ENCODE assay signal across 1 cellular context in genomic region chr2:229921892-229922448, GRCh38.
TF ChIP-seq lines count a peak whose summit lies in the region.

TRIP12 (minus strand) TSS chr2:229922009; CDS start chr2:229880079, 41,930 bp downstream.

TF ChIP-seq in HepG2, 621 proteins besides CTCF, POLR2A, EP300 and RAD21 (continued from another document and continues in another):
- TF ChIP-seq, protein P1, sequence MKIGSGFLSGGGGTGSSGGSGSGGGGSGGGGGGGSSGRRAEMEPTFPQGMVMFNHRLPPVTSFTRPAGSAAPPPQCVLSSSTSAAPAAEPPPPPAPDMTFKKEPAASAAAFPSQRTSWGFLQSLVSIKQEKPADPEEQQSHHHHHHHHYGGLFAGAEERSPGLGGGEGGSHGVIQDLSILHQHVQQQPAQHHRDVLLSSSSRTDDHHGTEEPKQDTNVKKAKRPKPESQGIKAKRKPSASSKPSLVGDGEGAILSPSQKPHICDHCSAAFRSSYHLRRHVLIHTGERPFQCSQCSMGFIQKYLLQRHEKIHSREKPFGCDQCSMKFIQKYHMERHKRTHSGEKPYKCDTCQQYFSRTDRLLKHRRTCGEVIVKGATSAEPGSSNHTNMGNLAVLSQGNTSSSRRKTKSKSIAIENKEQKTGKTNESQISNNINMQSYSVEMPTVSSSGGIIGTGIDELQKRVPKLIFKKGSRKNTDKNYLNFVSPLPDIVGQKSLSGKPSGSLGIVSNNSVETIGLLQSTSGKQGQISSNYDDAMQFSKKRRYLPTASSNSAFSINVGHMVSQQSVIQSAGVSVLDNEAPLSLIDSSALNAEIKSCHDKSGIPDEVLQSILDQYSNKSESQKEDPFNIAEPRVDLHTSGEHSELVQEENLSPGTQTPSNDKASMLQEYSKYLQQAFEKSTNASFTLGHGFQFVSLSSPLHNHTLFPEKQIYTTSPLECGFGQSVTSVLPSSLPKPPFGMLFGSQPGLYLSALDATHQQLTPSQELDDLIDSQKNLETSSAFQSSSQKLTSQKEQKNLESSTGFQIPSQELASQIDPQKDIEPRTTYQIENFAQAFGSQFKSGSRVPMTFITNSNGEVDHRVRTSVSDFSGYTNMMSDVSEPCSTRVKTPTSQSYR (CRISPR knock-in tag; IDR thresholded peaks at IDR 0.05; ENCODE audit: borderline replicate concordance): peak; percentile 85
- TF ChIP-seq, protein P2, sequence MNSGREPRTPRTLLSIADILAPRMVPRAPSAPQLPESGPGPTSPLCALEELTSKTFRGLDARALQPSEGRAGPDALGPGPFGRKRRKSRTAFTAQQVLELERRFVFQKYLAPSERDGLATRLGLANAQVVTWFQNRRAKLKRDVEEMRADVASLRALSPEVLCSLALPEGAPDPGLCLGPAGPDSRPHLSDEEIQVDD (CRISPR knock-in tag; IDR thresholded peaks at IDR 0.05; ENCODE audit: borderline replicate concordance): no peak
- TF ChIP-seq KLF13 (CRISPR knock-in tag; IDR thresholded peaks at IDR 0.05): peak; percentile 77; the same call in 1 of the 2 replicates
- peak; percentile 77; the same call in 1 of the 2 replicates for TF ChIP-seq MYC (CRISPR knock-in tag; IDR thresholded peaks at IDR 0.05; ENCODE audit: borderline replicate concordance)
- TF ChIP-seq GABPA (IDR thresholded peaks at IDR 0.05; ENCODE audit: low read depth, low read length): peak; percentile 58
- peak; percentile 86 for TF ChIP-seq GABPA (CRISPR knock-in tag; IDR thresholded peaks at IDR 0.05; ENCODE audit: low read depth)
- TF ChIP-seq, protein P3, sequence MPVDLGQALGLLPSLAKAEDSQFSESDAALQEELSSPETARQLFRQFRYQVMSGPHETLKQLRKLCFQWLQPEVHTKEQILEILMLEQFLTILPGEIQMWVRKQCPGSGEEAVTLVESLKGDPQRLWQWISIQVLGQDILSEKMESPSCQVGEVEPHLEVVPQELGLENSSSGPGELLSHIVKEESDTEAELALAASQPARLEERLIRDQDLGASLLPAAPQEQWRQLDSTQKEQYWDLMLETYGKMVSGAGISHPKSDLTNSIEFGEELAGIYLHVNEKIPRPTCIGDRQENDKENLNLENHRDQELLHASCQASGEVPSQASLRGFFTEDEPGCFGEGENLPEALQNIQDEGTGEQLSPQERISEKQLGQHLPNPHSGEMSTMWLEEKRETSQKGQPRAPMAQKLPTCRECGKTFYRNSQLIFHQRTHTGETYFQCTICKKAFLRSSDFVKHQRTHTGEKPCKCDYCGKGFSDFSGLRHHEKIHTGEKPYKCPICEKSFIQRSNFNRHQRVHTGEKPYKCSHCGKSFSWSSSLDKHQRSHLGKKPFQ (CRISPR knock-in tag; IDR thresholded peaks at IDR 0.05; ENCODE audit: insufficient replicate concordance): no peak
- TF ChIP-seq AGO2 (optimal IDR thresholded peaks at IDR 0.05; ENCODE audit: low read depth, low read length): no peak
- TF ChIP-seq KLF6 (CRISPR knock-in tag; IDR thresholded peaks at IDR 0.05): no peak; the same call in 1 of the 2 replicates
- TF ChIP-seq BRCA1 (CRISPR knock-in tag; IDR thresholded peaks at IDR 0.05): no peak
- TF ChIP-seq, protein P4, sequence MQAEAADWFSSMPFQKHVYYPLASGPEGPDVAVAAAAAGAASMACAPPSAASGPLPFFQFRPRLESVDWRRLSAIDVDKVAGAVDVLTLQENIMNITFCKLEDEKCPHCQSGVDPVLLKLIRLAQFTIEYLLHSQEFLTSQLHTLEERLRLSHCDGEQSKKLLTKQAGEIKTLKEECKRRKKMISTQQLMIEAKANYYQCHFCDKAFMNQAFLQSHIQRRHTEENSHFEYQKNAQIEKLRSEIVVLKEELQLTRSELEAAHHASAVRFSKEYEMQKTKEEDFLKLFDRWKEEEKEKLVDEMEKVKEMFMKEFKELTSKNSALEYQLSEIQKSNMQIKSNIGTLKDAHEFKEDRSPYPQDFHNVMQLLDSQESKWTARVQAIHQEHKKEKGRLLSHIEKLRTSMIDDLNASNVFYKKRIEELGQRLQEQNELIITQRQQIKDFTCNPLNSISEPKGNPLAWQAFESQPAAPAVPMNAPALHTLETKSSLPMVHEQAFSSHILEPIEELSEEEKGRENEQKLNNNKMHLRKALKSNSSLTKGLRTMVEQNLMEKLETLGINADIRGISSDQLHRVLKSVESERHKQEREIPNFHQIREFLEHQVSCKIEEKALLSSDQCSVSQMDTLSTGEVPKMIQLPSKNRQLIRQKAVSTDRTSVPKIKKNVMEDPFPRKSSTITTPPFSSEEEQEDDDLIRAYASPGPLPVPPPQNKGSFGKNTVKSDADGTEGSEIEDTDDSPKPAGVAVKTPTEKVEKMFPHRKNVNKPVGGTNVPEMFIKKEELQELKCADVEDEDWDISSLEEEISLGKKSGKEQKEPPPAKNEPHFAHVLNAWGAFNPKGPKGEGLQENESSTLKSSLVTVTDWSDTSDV (CRISPR knock-in tag; IDR thresholded peaks at IDR 0.05): no peak
- TF ChIP-seq, protein P5, sequence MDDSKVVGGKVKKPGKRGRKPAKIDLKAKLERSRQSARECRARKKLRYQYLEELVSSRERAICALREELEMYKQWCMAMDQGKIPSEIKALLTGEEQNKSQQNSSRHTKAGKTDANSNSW (CRISPR knock-in tag; IDR thresholded peaks at IDR 0.05; ENCODE audit: borderline replicate concordance): 0 out of 2 replicates have a peak, but pooled peaks have one; percentile 72
- TF ChIP-seq WIZ (CRISPR knock-in tag; IDR thresholded peaks at IDR 0.05): peak; percentile 93; the same call in 1 of the 2 replicates
- no peak for TF ChIP-seq ZSCAN9 (CRISPR knock-in tag; IDR thresholded peaks at IDR 0.05; ENCODE audit: borderline replicate concordance)
- TF ChIP-seq TP53 (CRISPR knock-in tag; conservative IDR thresholded peaks at IDR 0.05): 0 out of 2 replicates have a peak, but pooled peaks have one; percentile 46
- peak; percentile 71; the same call in 1 of the 2 replicates for TF ChIP-seq IRF2 (CRISPR knock-in tag; IDR thresholded peaks at IDR 0.05)
- TF ChIP-seq, protein P6, sequence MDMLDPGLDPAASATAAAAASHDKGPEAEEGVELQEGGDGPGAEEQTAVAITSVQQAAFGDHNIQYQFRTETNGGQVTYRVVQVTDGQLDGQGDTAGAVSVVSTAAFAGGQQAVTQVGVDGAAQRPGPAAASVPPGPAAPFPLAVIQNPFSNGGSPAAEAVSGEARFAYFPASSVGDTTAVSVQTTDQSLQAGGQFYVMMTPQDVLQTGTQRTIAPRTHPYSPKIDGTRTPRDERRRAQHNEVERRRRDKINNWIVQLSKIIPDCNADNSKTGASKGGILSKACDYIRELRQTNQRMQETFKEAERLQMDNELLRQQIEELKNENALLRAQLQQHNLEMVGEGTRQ (IDR thresholded peaks at IDR 0.05; ENCODE audit: low read depth, low read length): no peak
- TF ChIP-seq, protein P6 (CRISPR knock-in tag; IDR thresholded peaks at IDR 0.05; ENCODE audit: borderline replicate concordance): no peak
- TF ChIP-seq PPARG (CRISPR knock-in tag; conservative IDR thresholded peaks at IDR 0.05): no peak; the same call in 1 of the 2 replicates
- peak; percentile 84; the same call in 1 of the 2 replicates for TF ChIP-seq ZSCAN29 (CRISPR knock-in tag; conservative IDR thresholded peaks at IDR 0.05)
- TF ChIP-seq ZNF232 (CRISPR knock-in tag; IDR thresholded peaks at IDR 0.05; ENCODE audit: borderline replicate concordance): no peak
- TF ChIP-seq ZFP37 (CRISPR knock-in tag; IDR thresholded peaks at IDR 0.05; ENCODE audit: borderline replicate concordance): peak; percentile 42; the same call in 1 of the 2 replicates
- no peak for TF ChIP-seq PAF1 (CRISPR knock-in tag; IDR thresholded peaks at IDR 0.05)
- peak; percentile 61; the same call in 1 of the 2 replicates for TF ChIP-seq GMEB1 (CRISPR knock-in tag; IDR thresholded peaks at IDR 0.05; ENCODE audit: borderline replicate concordance)
- TF ChIP-seq, protein P7, sequence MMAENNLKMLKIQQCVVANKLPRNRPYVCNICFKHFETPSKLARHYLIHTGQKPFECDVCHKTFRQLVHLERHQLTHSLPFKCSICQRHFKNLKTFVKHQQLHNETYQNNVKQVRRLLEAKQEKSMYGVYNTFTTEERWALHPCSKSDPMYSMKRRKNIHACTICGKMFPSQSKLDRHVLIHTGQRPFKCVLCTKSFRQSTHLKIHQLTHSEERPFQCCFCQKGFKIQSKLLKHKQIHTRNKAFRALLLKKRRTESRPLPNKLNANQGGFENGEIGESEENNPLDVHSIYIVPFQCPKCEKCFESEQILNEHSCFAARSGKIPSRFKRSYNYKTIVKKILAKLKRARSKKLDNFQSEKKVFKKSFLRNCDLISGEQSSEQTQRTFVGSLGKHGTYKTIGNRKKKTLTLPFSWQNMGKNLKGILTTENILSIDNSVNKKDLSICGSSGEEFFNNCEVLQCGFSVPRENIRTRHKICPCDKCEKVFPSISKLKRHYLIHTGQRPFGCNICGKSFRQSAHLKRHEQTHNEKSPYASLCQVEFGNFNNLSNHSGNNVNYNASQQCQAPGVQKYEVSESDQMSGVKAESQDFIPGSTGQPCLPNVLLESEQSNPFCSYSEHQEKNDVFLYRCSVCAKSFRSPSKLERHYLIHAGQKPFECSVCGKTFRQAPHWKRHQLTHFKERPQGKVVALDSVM (CRISPR knock-in tag; IDR thresholded peaks at IDR 0.05): peak; percentile 74; the same call in 1 of the 2 replicates
- TF ChIP-seq ZNF512 (CRISPR knock-in tag; IDR thresholded peaks at IDR 0.05): no peak
- no peak for TF ChIP-seq PRDM10 (CRISPR knock-in tag; IDR thresholded peaks at IDR 0.05; ENCODE audit: low read depth)
- 0 out of 2 replicates have a peak, but pooled peaks have one; percentile 18 for TF ChIP-seq HDAC2 (CRISPR knock-in tag; IDR thresholded peaks at IDR 0.05)
- no peak for TF ChIP-seq NFIB (CRISPR knock-in tag; IDR thresholded peaks at IDR 0.05; ENCODE audit: borderline replicate concordance)
- 0 out of 2 replicates have a peak, but pooled peaks have one; percentile 61 for TF ChIP-seq KDM1A (CRISPR knock-in tag; IDR thresholded peaks at IDR 0.05)
- peak; percentile 64 for TF ChIP-seq CCDC6 (CRISPR knock-in tag; IDR thresholded peaks at IDR 0.05)
- TF ChIP-seq TCF12 (IDR thresholded peaks at IDR 0.05): no peak
- TF ChIP-seq TCF12 (CRISPR knock-in tag; IDR thresholded peaks at IDR 0.05): no peak; the same call in 1 of the 2 replicates
- TF ChIP-seq ZNF614 (CRISPR knock-in tag; IDR thresholded peaks at IDR 0.05; ENCODE audit: borderline replicate concordance): peak; percentile 18; the same call in 1 of the 2 replicates
- TF ChIP-seq SP1 (IDR thresholded peaks at IDR 0.05): no peak
- peak; percentile 86; the same call in 1 of the 2 replicates for TF ChIP-seq SP1 (CRISPR knock-in tag; IDR thresholded peaks at IDR 0.05)
- TF ChIP-seq MBNL3 (CRISPR knock-in tag; conservative IDR thresholded peaks at IDR 0.05): no peak
- TF ChIP-seq HHEX (CRISPR knock-in tag; IDR thresholded peaks at IDR 0.05): no peak
- no peak for TF ChIP-seq POLR2AphosphoS2 (IDR thresholded peaks at IDR 0.05; ENCODE audit: low read depth, low read length)
- TF ChIP-seq MTF2 (CRISPR knock-in tag; IDR thresholded peaks at IDR 0.05; ENCODE audit: borderline replicate concordance): no peak; the same call in 1 of the 2 replicates
- TF ChIP-seq MAX (IDR thresholded peaks at IDR 0.05): peak; percentile 81
